In genomic region chr5:219492-219891, GRCh38 we compare ENCODE assay signal across 8 cellular contexts. TPM values are rescaled to one million over a fixed set of nuclear protein-coding genes. Genes with fewer than 3 reads are reported as not detected.
A peak's percentile ranks its signal among the peaks of the same experiment; 100 is the strongest.
DNase-seq lines count a peak whose midpoint lies in the region; ATAC-seq, FAIRE-seq and TF ChIP-seq lines count a peak whose summit lies in the region.

No MANE protein-coding gene starts in this region.

- peaks cover 2% of the 10 kb centered on the region for H4K20me1 ChIP-seq in keratinocyte (ENCODE audit: control insufficient read depth, extremely low read depth, insufficient read depth, low read length)

- ATAC-seq in stimulated activated naive B cell treated with anti-CD40 and anti-IgM and Interleukin-4, amounts not matched to agents 10 μg/mL and 1 μg/mL and 100 μg/mL, for 72 hours (replicated peaks) = no peak
- ATAC-seq in HG03135 (IDR thresholded peaks at IDR 0.05; ENCODE audit: unreplicated experiment) (no peak), GM18520 (IDR thresholded peaks at IDR 0.05; ENCODE audit: unreplicated experiment) (no peak)

- H3K27ac Mint-ChIP-seq in stimulated activated naive B cell treated with anti-CD40 and anti-IgM and Interleukin-4, amounts not matched to agents 10 μg/mL and 1 μg/mL and 100 μg/mL, for 72 hours = peak overlapping the region; percentile 82

- H3K4me1 Mint-ChIP-seq in stimulated activated naive B cell treated with anti-CD40 and anti-IgM and Interleukin-4, amounts not matched to agents 10 μg/mL and 1 μg/mL and 100 μg/mL, for 72 hours = peaks cover 32 to 69% of the 10 kb centered on the region in 2 donors

- H3K4me1 ChIP-seq in keratinocyte (ENCODE audit: control insufficient read depth, extremely low read depth, insufficient read depth, low read length) = peaks cover 10% of the 10 kb centered on the region

- peak overlapping the region; percentile 91 to 94 for H3K4me3 Mint-ChIP-seq in stimulated activated naive B cell treated with anti-CD40 and anti-IgM and Interleukin-4, amounts not matched to agents 10 μg/mL and 1 μg/mL and 100 μg/mL, for 72 hours

- no peaks in the 10 kb centered on the region for H3K27me3 Mint-ChIP-seq in stimulated activated naive B cell treated with anti-CD40 and anti-IgM and Interleukin-4, amounts not matched to agents 10 μg/mL and 1 μg/mL and 100 μg/mL, for 72 hours

- H3K4me2 ChIP-seq in keratinocyte (ENCODE audit: control insufficient read depth, extremely low read depth, insufficient read depth, low read depth, low read length) = peak overlapping the region; percentile 78

- dilution Hi-C loops in keratinocyte (cut with MboI; ENCODE audit: extremely low pct_ligation_motif_present, low sequenced_read_pairs) = no loop called here

- H3K4me3 ChIP-seq in GM08714 (ENCODE audit: low read length) = peak overlapping the region; percentile 92
- H3K4me3 ChIP-seq in keratinocyte (ENCODE audit: control insufficient read depth in 2 of 3, extremely low read depth in 1 of 3, insufficient read depth in 2 of 3, low read depth in 1 of 3, low read length in 3 of 3) = peak overlapping the region; percentile 62 to 99 (median 89)

- FAIRE-seq in keratinocyte (lab: Jason Lieb, UNC) = no peak

- H3K9me3 ChIP-seq in keratinocyte (ENCODE audit: control insufficient read depth, low read depth, low read length) = no peaks in the 10 kb centered on the region

- H3K36me3 ChIP-seq in keratinocyte (ENCODE audit: control insufficient read depth in 2 of 2, extremely low read depth in 1 of 2, insufficient read depth in 2 of 2, low read length in 2 of 2) = peaks cover 6 to 7% of the 10 kb centered on the region in 2 experiments

- H2AFZ ChIP-seq in keratinocyte (ENCODE audit: control insufficient read depth, low read length) = no peak overlapping the region

- peaks cover 7 to 20% of the 10 kb centered on the region in 2 donors for H3K36me3 Mint-ChIP-seq in stimulated activated naive B cell treated with anti-CD40 and anti-IgM and Interleukin-4, amounts not matched to agents 10 μg/mL and 1 μg/mL and 100 μg/mL, for 72 hours

- no peaks in the 10 kb centered on the region for H3K9me3 Mint-ChIP-seq in stimulated activated naive B cell treated with anti-CD40 and anti-IgM and Interleukin-4, amounts not matched to agents 10 μg/mL and 1 μg/mL and 100 μg/mL, for 72 hours

- no peak for TF ChIP-seq CTCF in keratinocyte (optimal IDR thresholded peaks at IDR 0.05 in 1 of 3, IDR thresholded peaks at IDR 0.05 in 1 of 3, conservative IDR thresholded peaks at IDR 0.05 in 1 of 3; ENCODE audit: extremely low read depth in 1 of 3, insufficient read depth in 2 of 3, low read length in 3 of 3)

- no peaks in the 10 kb centered on the region for H3K27me3 ChIP-seq in keratinocyte (ENCODE audit: control insufficient read depth, extremely low read depth, insufficient read depth, low read length)

- peak; percentile 34 for DNase-seq in NCI-H69 (lab: John Stamatoyannopoulos, UW)
- peak; percentile 49 for DNase-seq in amniotic epithelial cell (ENCODE audit: low read depth)
- no peak for DNase-seq in keratinocyte (ENCODE audit: low read depth, low spot score)
- no peak for DNase-seq in stimulated activated naive B cell treated with anti-CD40 and anti-IgM and Interleukin-4, amounts not matched to agents 10 μg/mL and 1 μg/mL and 100 μg/mL, for 72 hours
- DNase-seq in foreskin melanocyte = no peak

- H3K27ac ChIP-seq in keratinocyte (ENCODE audit: control insufficient read depth, insufficient read depth, low read length) = peak overlapping the region; percentile 75

- H3K9me1 ChIP-seq in keratinocyte (ENCODE audit: control insufficient read depth, extremely low read depth, insufficient read depth, low read length) = no peaks in the 10 kb centered on the region

- H3K79me2 ChIP-seq in keratinocyte (ENCODE audit: control insufficient read depth, insufficient read depth, low read length) = peaks cover 70% of the 10 kb centered on the region

- peak overlapping the region; percentile 87 for H3K9ac ChIP-seq in keratinocyte (ENCODE audit: control insufficient read depth, extremely low read depth, insufficient read depth, low read length)

RNA-seq across cellular contexts. Expression of gene SDHA, which starts 1.4 kb away (rescaled TPM):
- 118 to 179 TPM (median 178 TPM) in 3 replicates for polyA plus RNA-seq in keratinocyte
- polyA plus RNA-seq in keratinocyte (2011; ENCODE audit: low read depth) = 79.2 TPM
- 93.4 and 117 TPM in 2 replicates for polyA plus RNA-seq in keratinocyte (2011; cell fraction: cytosol; rRNA removed)
- 213 and 214 TPM in 2 replicates for polyA plus RNA-seq in keratinocyte (2011; cell fraction: nucleus; rRNA removed)
- polyA plus RNA-seq in keratinocyte (2012; ENCODE audit: low replicate concordance) = 133 and 179 TPM in 2 replicates
- polyA minus RNA-seq in keratinocyte = 232 to 318 TPM (median 239 TPM) in 3 replicates
- 144 TPM for polyA minus RNA-seq in keratinocyte (2011; cell fraction: cytosol; rRNA and poly(A)+ RNA removed)
- 112 and 144 TPM in 2 replicates for polyA minus RNA-seq in keratinocyte (2011; cell fraction: nucleus; rRNA and poly(A)+ RNA removed)

RNA-seq across cellular contexts. Expression of gene CCDC127, which starts 1.5 kb away (rescaled TPM):
- polyA plus RNA-seq in keratinocyte = 4.6 to 5.7 TPM (median 4.9 TPM) in 3 replicates
- 5.7 TPM for polyA plus RNA-seq in keratinocyte (2011; ENCODE audit: low read depth)
- polyA plus RNA-seq in keratinocyte (2011; cell fraction: cytosol; rRNA removed) = 4.1 TPM in 2 replicates
- polyA plus RNA-seq in keratinocyte (2011; cell fraction: nucleus; rRNA removed) = 10.1 and 11.2 TPM in 2 replicates
- 3.9 and 5.3 TPM in 2 replicates for polyA plus RNA-seq in keratinocyte (2012; ENCODE audit: low replicate concordance)
- 2.8 to 4.7 TPM (median 3.9 TPM) in 3 replicates for polyA minus RNA-seq in keratinocyte
- polyA minus RNA-seq in keratinocyte (2011; cell fraction: cytosol; rRNA and poly(A)+ RNA removed) = 3.6 TPM
- polyA minus RNA-seq in keratinocyte (2011; cell fraction: nucleus; rRNA and poly(A)+ RNA removed) = 4.2 and 6.7 TPM in 2 replicates

RNA-seq across cellular contexts. Expression of gene LRRC14B, which starts 28.2 kb away (rescaled TPM):
- polyA plus RNA-seq in keratinocyte = not detected in 3 replicates
- polyA plus RNA-seq in keratinocyte (2011; ENCODE audit: low read depth) = not detected
- not detected in 2 replicates for polyA plus RNA-seq in keratinocyte (2011; cell fraction: cytosol; rRNA removed)
- polyA plus RNA-seq in keratinocyte (2011; cell fraction: nucleus; rRNA removed) = not detected in 2 replicates
- not detected in 2 replicates for polyA plus RNA-seq in keratinocyte (2012; ENCODE audit: low replicate concordance)
- not detected in 3 replicates for polyA minus RNA-seq in keratinocyte
- not detected for polyA minus RNA-seq in keratinocyte (2011; cell fraction: cytosol; rRNA and poly(A)+ RNA removed)
- not detected in 2 replicates for polyA minus RNA-seq in keratinocyte (2011; cell fraction: nucleus; rRNA and poly(A)+ RNA removed)

RNA-seq across cellular contexts. Expression of gene PDCD6, which starts 52.0 kb away (rescaled TPM):
- polyA plus RNA-seq in keratinocyte = 276 to 329 TPM (median 309 TPM) in 3 replicates
- 118 TPM for polyA plus RNA-seq in keratinocyte (2011; ENCODE audit: low read depth)
- polyA plus RNA-seq in keratinocyte (2011; cell fraction: cytosol; rRNA removed) = 264 and 313 TPM in 2 replicates
- polyA plus RNA-seq in keratinocyte (2011; cell fraction: nucleus; rRNA removed) = 201 and 202 TPM in 2 replicates
- polyA plus RNA-seq in keratinocyte (2012; ENCODE audit: low replicate concordance) = 192 and 230 TPM in 2 replicates
- 225 to 246 TPM (median 233 TPM) in 3 replicates for polyA minus RNA-seq in keratinocyte
- 130 TPM for polyA minus RNA-seq in keratinocyte (2011; cell fraction: cytosol; rRNA and poly(A)+ RNA removed)
- polyA minus RNA-seq in keratinocyte (2011; cell fraction: nucleus; rRNA and poly(A)+ RNA removed) = 51.4 and 70.7 TPM in 2 replicates

Comparison
In these comparisons a context has a peak if more than half of its experiments do, and no peak if none do; other contexts are left out.
1. DNase-seq: peak in NCI-H69 (single experiment) and amniotic epithelial cell (single experiment); none in keratinocyte (single experiment), stimulated activated naive B cell treated with anti-CD40 and anti-IgM and Interleukin-4, amounts not matched to agents 10 μg/mL and 1 μg/mL and 100 μg/mL, for 72 hours (single experiment) and foreskin melanocyte (single experiment).